In the genomic region with DNA sequence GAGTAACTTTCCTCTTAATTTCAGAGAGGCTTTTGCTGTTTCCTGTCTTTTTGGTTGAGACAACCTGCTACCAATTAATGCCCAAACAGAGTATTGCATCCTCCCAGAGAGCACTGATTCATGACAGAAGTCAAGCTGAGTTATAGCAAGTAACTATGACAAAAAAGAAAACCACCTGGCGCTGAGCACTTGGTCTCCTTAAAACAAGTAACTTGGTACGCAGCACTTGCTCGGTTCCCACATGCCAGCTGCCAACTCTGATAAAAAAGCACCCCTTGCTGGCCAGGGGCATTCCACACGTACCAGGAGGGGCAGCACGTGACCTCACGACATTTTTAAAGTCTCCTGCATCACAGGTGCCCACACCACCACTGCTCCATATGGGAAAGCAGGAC, we compare ENCODE assay signal across 10 cellular contexts. TPM values are rescaled to one million over a fixed set of nuclear protein-coding genes. Genes with fewer than 3 reads are reported as not detected.
DNase-seq lines count a peak whose midpoint lies in the region; ATAC-seq and TF ChIP-seq lines count a peak whose summit lies in the region.
"Had no signal": no experiment of that assay in that cellular context is flagged by ENCODE, and none has a peak within 500 bp of the region (broad histone marks: within the 10 kb centered on the region; RNA-seq: fewer than 3 reads in every experiment).

No MANE protein-coding gene starts in this region.

- peaks cover 50% of the 10 kb centered on the region for H3K36me3 Mint-ChIP-seq in activated T-helper 17 cell treated with anti-CD3 and anti-CD28 coated beads, Interleukin-2, amount 50 U/mL, for 72 hours (ENCODE audit: low read depth)
- H3K36me3 Mint-ChIP-seq in HFFc6 (ENCODE audit: low read depth): peaks cover 20% of the 10 kb centered on the region

- H3K9me3 ChIP-seq in spleen: no peaks in the 10 kb centered on the region
- H3K9me3 ChIP-seq: lower lobe of right lung, ovary had no signal

- peak overlapping the region in 5 of 8 donors; percentile 0 to 63 (median 47) for H3K27ac ChIP-seq in spleen
- H3K27ac ChIP-seq: lower lobe of right lung, ovary had no signal

- H3K27me3 ChIP-seq in spleen (replicated peaks in 1 of 7): no peaks in the 10 kb centered on the region
- H3K27me3 ChIP-seq: ovary had no signal

- DNase-seq in spleen (no peak), occipital lobe (lab: John Stamatoyannopoulos, UW) (no peak), HFFc6 (no peak)
- DNase-seq: activated naive CD8-positive, alpha-beta T cell treated with anti-CD3 and anti-CD28 coated beads, Interleukin-2, amount 50 U/mL, for 24 hours; lower lobe of right lung; ovary had no signal

- H3K4me3 ChIP-seq in spleen: no peak overlapping the region
- H3K4me3 ChIP-seq: lower lobe of right lung, ovary had no signal

- no peak for TF ChIP-seq CTCF in spleen (IDR thresholded peaks at IDR 0.05 in 8 of 11, conservative IDR thresholded peaks at IDR 0.05 in 3 of 11)
- no peak for TF ChIP-seq CTCF in HFFc6 (IDR thresholded peaks at IDR 0.05)

- H3K27me3 Mint-ChIP-seq in activated T-helper 17 cell treated with anti-CD3 and anti-CD28 coated beads, Interleukin-2, amount 50 U/mL, for 72 hours: no peaks in the 10 kb centered on the region
- no peaks in the 10 kb centered on the region; the same call in 1 of the 2 replicates for H3K27me3 Mint-ChIP-seq in HFFc6 (ENCODE audit: insufficient read depth)
- H3K27me3 Mint-ChIP-seq: activated naive CD8-positive, alpha-beta T cell treated with anti-CD3 and anti-CD28 coated beads, Interleukin-2, amount 50 U/mL, for 24 hours had no signal

- peaks cover 0 to 55% (median 19%) of the 10 kb centered on the region in 6 donors for H3K36me3 ChIP-seq in spleen
- H3K36me3 ChIP-seq: ovary had no signal

- no peak overlapping the region for H3K27ac Mint-ChIP-seq in activated T-helper 17 cell treated with anti-CD3 and anti-CD28 coated beads, Interleukin-2, amount 50 U/mL, for 72 hours
- no peak overlapping the region for H3K27ac Mint-ChIP-seq in HFFc6
- H3K27ac Mint-ChIP-seq: activated naive CD8-positive, alpha-beta T cell treated with anti-CD3 and anti-CD28 coated beads, Interleukin-2, amount 50 U/mL, for 24 hours had no signal

- no peaks in the 10 kb centered on the region for H3K9me3 Mint-ChIP-seq in activated T-helper 17 cell treated with anti-CD3 and anti-CD28 coated beads, Interleukin-2, amount 50 U/mL, for 72 hours
- no peaks in the 10 kb centered on the region for H3K9me3 Mint-ChIP-seq in HFFc6
- H3K9me3 Mint-ChIP-seq: activated naive CD8-positive, alpha-beta T cell treated with anti-CD3 and anti-CD28 coated beads, Interleukin-2, amount 50 U/mL, for 24 hours had no signal

- no peak overlapping the region for H3K4me3 Mint-ChIP-seq in activated T-helper 17 cell treated with anti-CD3 and anti-CD28 coated beads, Interleukin-2, amount 50 U/mL, for 72 hours
- H3K4me3 Mint-ChIP-seq in HFFc6: no peak overlapping the region
- H3K4me3 Mint-ChIP-seq: activated naive CD8-positive, alpha-beta T cell treated with anti-CD3 and anti-CD28 coated beads, Interleukin-2, amount 50 U/mL, for 24 hours had no signal

- WGBS in spleen, 5 donors: 59 to 85% (median 83%) methylated on average over 6 of the region's 6 CpGs

- intact Hi-C loops in spleen (cut with DNase I; ENCODE audit: low total_unique reads): no loop called here

- no peaks in the 10 kb centered on the region for H3K4me1 Mint-ChIP-seq in activated T-helper 17 cell treated with anti-CD3 and anti-CD28 coated beads, Interleukin-2, amount 50 U/mL, for 72 hours
- H3K4me1 Mint-ChIP-seq in HFFc6 (ENCODE audit: low read depth): peaks cover 52% of the 10 kb centered on the region

- no peak for TF ChIP-seq POLR2A in spleen (IDR thresholded peaks at IDR 0.05)

- H3K4me1 ChIP-seq in spleen: peaks cover 0 to 22% (median 13%) of the 10 kb centered on the region in 6 donors
- H3K4me1 ChIP-seq: lower lobe of right lung had no signal

- ATAC-seq in GM19324 (IDR thresholded peaks at IDR 0.05; ENCODE audit: low FRiP score, unreplicated experiment) (peak; percentile 30), GM21786 (IDR thresholded peaks at IDR 0.05; ENCODE audit: unreplicated experiment) (peak; percentile 49), HG03439 (IDR thresholded peaks at IDR 0.05; ENCODE audit: unreplicated experiment) (peak; percentile 55)
- ATAC-seq in activated T-helper 17 cell treated with anti-CD3 and anti-CD28 coated beads, Interleukin-2, amount 50 U/mL, for 72 hours (replicated peaks): no peak
- ATAC-seq: activated naive CD8-positive, alpha-beta T cell treated with anti-CD3 and anti-CD28 coated beads, Interleukin-2, amount 50 U/mL, for 24 hours had no signal

RNA-seq across cellular contexts. Expression of a gene that starts 13.5 kb away (rescaled TPM):
- total RNA-seq in spleen: 10 to 100 TPM in 6 of 7 donors, 1 to 10 TPM in 1; 6.2 to 23.4 (median 16.2) TPM
- polyA plus RNA-seq in spleen: 1 to 10 TPM in 2 of 3 donors, under 1 TPM in 1; 0.53 to 2.2 (median 2.2) TPM
- total RNA-seq in activated T-helper 17 cell treated with anti-CD3 and anti-CD28 coated beads, Interleukin-2, amount 50 U/mL, for 72 hours: 1 to 10 TPM; 2.3 to 3.0 TPM
- 1.2 TPM for total RNA-seq in occipital lobe
- under 1 TPM in 2 of 6 experiments, not detected in 4; 0.02 to 0.10 TPM for total RNA-seq in HFFc6 (2021; fragmentation: NEBNext Ultra II Directional; extraction: Animal tissue kit (Norgen Biotek cat#: 25700))
